In genomic region chr16:30892670-30893069, GRCh38 we compare ENCODE assay signal across 8 cellular contexts. TPM values are rescaled to one million over a fixed set of nuclear protein-coding genes. Genes with fewer than 3 reads are reported as not detected.
DNase-seq lines count a peak whose midpoint lies in the region; FAIRE-seq and TF ChIP-seq lines count a peak whose summit lies in the region.

No MANE protein-coding gene starts in this region.

- H3K36me3 ChIP-seq in BLaER1 treated with 17β-estradiol and CSF1 and Interleukin-3, amounts not matched to agents 10 nM and 100 nM = peaks cover 38 to 51% (median 42%) of the 10 kb centered on the region in 11 experiments
- H3K36me3 ChIP-seq in Loucy (ENCODE audit: insufficient read depth, low read length) = no peaks in the 10 kb centered on the region; the same call in 1 of the 2 replicates
- peaks cover 6% of the 10 kb centered on the region for H3K36me3 ChIP-seq in neural cell (ENCODE audit: insufficient read depth, low read length)

- no peaks in the 10 kb centered on the region for H3K9me3 ChIP-seq in BLaER1 treated with 17β-estradiol and CSF1 and Interleukin-3, amounts not matched to agents 10 nM and 100 nM (replicated peaks in 1 of 11)
- no peaks in the 10 kb centered on the region for H3K9me3 ChIP-seq in Loucy (ENCODE audit: insufficient read depth, low read depth, low read length)
- no peaks in the 10 kb centered on the region for H3K9me3 ChIP-seq in neural cell (ENCODE audit: low read length)

- H3K9me2 ChIP-seq in Loucy (replicated peaks; ENCODE audit: low read depth, low read length) (no peaks in the 10 kb centered on the region), neural cell (ENCODE audit: insufficient read depth, low read length) (no peaks in the 10 kb centered on the region)

- H2AFZ ChIP-seq in Loucy (ENCODE audit: low read length) = no peak overlapping the region
- no peak overlapping the region for H2AFZ ChIP-seq in neural cell (ENCODE audit: low read depth, low read length)

- intact Hi-C loops in dorsolateral prefrontal cortex (cut with DNase I) = loop anchor here in 1 of 2 donors (10.0 kb wide), 1 partner anchor 198 kb away; the partner anchor contains the start of gene SRCAP

- no peak for TF ChIP-seq RAD21 in neural cell (conservative IDR thresholded peaks at IDR 0.05)

- H3K9ac ChIP-seq in BLaER1 treated with 17β-estradiol and CSF1 and Interleukin-3, amounts not matched to agents 10 nM and 100 nM = peak overlapping the region; percentile 88 to 94 (median 92)
- H3K9ac ChIP-seq in Loucy (ENCODE audit: low read depth, low read length, poor library complexity, severe bottlenecking) = peak overlapping the region; percentile 97
- no peak overlapping the region for H3K9ac ChIP-seq in neural cell (ENCODE audit: low read length)

- H3K4me2 ChIP-seq in BLaER1 treated with 17β-estradiol and CSF1 and Interleukin-3, amounts not matched to agents 10 nM and 100 nM = peak overlapping the region; percentile 80 to 100 (median 99)
- peak overlapping the region; percentile 100 for H3K4me2 ChIP-seq in Loucy (ENCODE audit: low read depth, low read length, poor library complexity, severe bottlenecking)
- H3K4me2 ChIP-seq in neural cell (ENCODE audit: low read length) = peak overlapping the region; percentile 91

- peak overlapping the region in 9 of 11 experiments; percentile 83 to 90 (median 88); a peak in 14 of 22 replicates for H3K27ac ChIP-seq in BLaER1 treated with 17β-estradiol and CSF1 and Interleukin-3, amounts not matched to agents 10 nM and 100 nM
- H3K27ac ChIP-seq in dorsolateral prefrontal cortex = peak overlapping the region in 26 of 59 donors; percentile 14 to 97 (median 92)
- no peak overlapping the region for H3K27ac ChIP-seq in neural cell (ENCODE audit: low read length)

- no peak for FAIRE-seq in GM12891 (lab: Jason Lieb, UNC)

- peaks cover 13% of the 10 kb centered on the region for H3K79me2 ChIP-seq in Loucy (ENCODE audit: insufficient read depth, low read length)
- H3K79me2 ChIP-seq in neural cell (replicated peaks; ENCODE audit: insufficient read depth, low read length) = peaks cover 4% of the 10 kb centered on the region

- no peak for TF ChIP-seq CTCF in Loucy (conservative IDR thresholded peaks at IDR 0.05; ENCODE audit: low read length)
- TF ChIP-seq CTCF in dorsolateral prefrontal cortex (IDR thresholded peaks at IDR 0.05 in 54 of 56, conservative IDR thresholded peaks at IDR 0.05 in 2 of 56; ENCODE audit: low read depth in 1 of 56, partially characterized antibody in 56 of 56) = no peak
- no peak for TF ChIP-seq CTCF in neural cell (IDR thresholded peaks at IDR 0.05; ENCODE audit: poor library complexity, severe bottlenecking)

- peaks cover 15% of the 10 kb centered on the region; the same call in 1 of the 2 replicates for H3F3A ChIP-seq in Loucy (ENCODE audit: low read depth)
- H3F3A ChIP-seq in neural cell (ENCODE audit: insufficient read depth, low read length, poor library complexity, severe bottlenecking) = peaks cover 5% of the 10 kb centered on the region

- TF ChIP-seq POLR2A in GM12891 (IDR thresholded peaks at IDR 0.05; ENCODE audit: low read depth, low read length) = no peak

- TF ChIP-seq EP300 in neural cell (conservative IDR thresholded peaks at IDR 0.05; ENCODE audit: poor library complexity, severe bottlenecking) = no peak

- peaks cover 0 to 21% (median 0%) of the 10 kb centered on the region in 11 experiments; a peak in 6 of 22 replicates for H4K20me1 ChIP-seq in BLaER1 treated with 17β-estradiol and CSF1 and Interleukin-3, amounts not matched to agents 10 nM and 100 nM
- H4K20me1 ChIP-seq in Loucy (ENCODE audit: insufficient read depth, low read length, poor library complexity, severe bottlenecking) (peaks cover 6% of the 10 kb centered on the region), neural cell (ENCODE audit: insufficient read depth) (no peaks in the 10 kb centered on the region)

- H3K4me3 ChIP-seq in BLaER1 treated with 17β-estradiol and CSF1 and Interleukin-3, amounts not matched to agents 10 nM and 100 nM = peak overlapping the region; percentile 71 to 89 (median 78)
- peak overlapping the region; percentile 99 for H3K4me3 ChIP-seq in Loucy (ENCODE audit: low read length, poor library complexity, severe bottlenecking)
- peak overlapping the region in 40 of 59 donors; percentile 64 to 93 (median 82) for H3K4me3 ChIP-seq in dorsolateral prefrontal cortex
- peak overlapping the region; percentile 88 for H3K4me3 ChIP-seq in neural cell (ENCODE audit: low read length)

- peaks cover 35 to 51% (median 45%) of the 10 kb centered on the region in 10 experiments for H3K4me1 ChIP-seq in BLaER1 treated with 17β-estradiol and CSF1 and Interleukin-3, amounts not matched to agents 10 nM and 100 nM
- peaks cover 27% of the 10 kb centered on the region for H3K4me1 ChIP-seq in Loucy (ENCODE audit: insufficient read depth, low read length, poor library complexity, severe bottlenecking)

- H3K27me3 ChIP-seq in BLaER1 treated with 17β-estradiol and CSF1 and Interleukin-3, amounts not matched to agents 10 nM and 100 nM = no peaks in the 10 kb centered on the region
- no peaks in the 10 kb centered on the region for H3K27me3 ChIP-seq in Loucy (ENCODE audit: insufficient read depth, low read length, poor library complexity, severe bottlenecking)
- no peaks in the 10 kb centered on the region for H3K27me3 ChIP-seq in dorsolateral prefrontal cortex
- H3K27me3 ChIP-seq in neural cell (ENCODE audit: insufficient read depth, low read depth, low read length) = no peaks in the 10 kb centered on the region

- DNase-seq in dorsolateral prefrontal cortex = no peak
- DNase-seq in NCI-H1436 (lab: John Stamatoyannopoulos, UW) = no peak
- DNase-seq in NCI-H1092 treated with DMSO at 0.1 percent for 48 hours (lab: John Stamatoyannopoulos, UW) = no peak
- DNase-seq in GM12891 (ENCODE audit: insufficient read length, low spot score) = no peak
- no peak for DNase-seq in NCI-H345 (lab: John Stamatoyannopoulos, UW)

TF ChIP-seq in neural cell, 6 proteins besides CTCF, POLR2A, EP300 and RAD21 (continues in another document):
- TF ChIP-seq TAF1 (IDR thresholded peaks at IDR 0.05; ENCODE audit: low read depth) = no peak

TF ChIP-seq in GM12891, 5 proteins besides CTCF, POLR2A, EP300 and RAD21:
- no peak for TF ChIP-seq SPI1 (IDR thresholded peaks at IDR 0.05; ENCODE audit: low read depth, low read length)

RNA-seq across cellular contexts. Expression of gene BCL7C, which starts 1.2 kb away (rescaled TPM):
- 10 to 100 TPM in 118 of 120 experiments, 1 to 10 TPM in 2; 8.8 to 28.1 (median 15.6) TPM for total RNA-seq in dorsolateral prefrontal cortex
- 39.2 and 44.9 TPM in 2 replicates for polyA plus RNA-seq in neural cell
- 43.1 and 44.2 TPM in 2 replicates for polyA minus RNA-seq in neural cell
- polyA plus RNA-seq in GM12891 (2012; ENCODE audit: low read depth, missing spikeins) = 12.7 TPM

RNA-seq across cellular contexts. Expression of gene CTF1, which starts 3.7 kb away (rescaled TPM):
- 1 to 10 TPM in 119 of 120 experiments, under 1 TPM in 1; 0.90 to 9.9 (median 3.1) TPM for total RNA-seq in dorsolateral prefrontal cortex
- polyA plus RNA-seq in neural cell = not detected in 2 replicates
- not detected in 2 replicates for polyA minus RNA-seq in neural cell
- polyA plus RNA-seq in GM12891 (2012; ENCODE audit: low read depth, missing spikeins) = 0.15 TPM

RNA-seq across cellular contexts. Expression of gene FBXL19, which starts 30.7 kb away (rescaled TPM):
- 10 to 100 TPM; 23.5 to 84.8 (median 52.1) TPM for total RNA-seq in dorsolateral prefrontal cortex
- 99.6 and 124 TPM in 2 replicates for polyA plus RNA-seq in neural cell
- 122 and 157 TPM in 2 replicates for polyA minus RNA-seq in neural cell
- 13.1 TPM for polyA plus RNA-seq in GM12891 (2012; ENCODE audit: low read depth, missing spikeins)

RNA-seq across cellular contexts. Expression of gene ORAI3, which starts 56.2 kb away (rescaled TPM):
- total RNA-seq in dorsolateral prefrontal cortex = 10 to 100 TPM in 42 of 120 experiments, 1 to 10 TPM in 78; 4.7 to 19.1 (median 9.1) TPM
- polyA plus RNA-seq in neural cell = 5.7 and 7.3 TPM in 2 replicates
- 5.8 and 6.5 TPM in 2 replicates for polyA minus RNA-seq in neural cell
- polyA plus RNA-seq in GM12891 (2012; ENCODE audit: low read depth, missing spikeins) = 18.0 TPM
